In genomic region chr3:129399145-129399894, GRCh38 we compare ENCODE assay signal across 1 cellular context.
TF ChIP-seq lines count a peak whose summit lies in the region.

No MANE protein-coding gene starts in this region.

TF ChIP-seq in K562, 482 proteins besides CTCF, POLR2A, EP300 and RAD21 (continued from another document):
- TF ChIP-seq ZNF592 (IDR thresholded peaks at IDR 0.05) (peak; percentile 28; the same call in 1 of the 2 replicates), FOXJ3 (CRISPR knock-in tag; IDR thresholded peaks at IDR 0.05) (no peak), LEF1 (IDR thresholded peaks at IDR 0.05) (peak; percentile 51; the same call in 1 of the 2 replicates), FOXA3 (CRISPR knock-in tag; conservative IDR thresholded peaks at IDR 0.05 in 1 of 2, IDR thresholded peaks at IDR 0.05 in 1 of 2) (peak in 1 of 2 experiments; percentile 45; a peak in 1 of 4 replicates), HOXB6 (CRISPR knock-in tag; IDR thresholded peaks at IDR 0.05; ENCODE audit: borderline replicate concordance) (no peak), SIRT6 (IDR thresholded peaks at IDR 0.05; ENCODE audit: low read depth, low read length) (no peak), ZBTB17 (CRISPR knock-in tag; IDR thresholded peaks at IDR 0.05) (no peak), NR2C1 (IDR thresholded peaks at IDR 0.05) (peak; percentile 97), NR2C1 (tag; IDR thresholded peaks at IDR 0.05) (peak; percentile 97), NFIX (CRISPR knock-in tag; IDR thresholded peaks at IDR 0.05; ENCODE audit: low read depth) (no peak)
